10 cellular contexts compared by ENCODE assay signal in the genomic region with DNA sequence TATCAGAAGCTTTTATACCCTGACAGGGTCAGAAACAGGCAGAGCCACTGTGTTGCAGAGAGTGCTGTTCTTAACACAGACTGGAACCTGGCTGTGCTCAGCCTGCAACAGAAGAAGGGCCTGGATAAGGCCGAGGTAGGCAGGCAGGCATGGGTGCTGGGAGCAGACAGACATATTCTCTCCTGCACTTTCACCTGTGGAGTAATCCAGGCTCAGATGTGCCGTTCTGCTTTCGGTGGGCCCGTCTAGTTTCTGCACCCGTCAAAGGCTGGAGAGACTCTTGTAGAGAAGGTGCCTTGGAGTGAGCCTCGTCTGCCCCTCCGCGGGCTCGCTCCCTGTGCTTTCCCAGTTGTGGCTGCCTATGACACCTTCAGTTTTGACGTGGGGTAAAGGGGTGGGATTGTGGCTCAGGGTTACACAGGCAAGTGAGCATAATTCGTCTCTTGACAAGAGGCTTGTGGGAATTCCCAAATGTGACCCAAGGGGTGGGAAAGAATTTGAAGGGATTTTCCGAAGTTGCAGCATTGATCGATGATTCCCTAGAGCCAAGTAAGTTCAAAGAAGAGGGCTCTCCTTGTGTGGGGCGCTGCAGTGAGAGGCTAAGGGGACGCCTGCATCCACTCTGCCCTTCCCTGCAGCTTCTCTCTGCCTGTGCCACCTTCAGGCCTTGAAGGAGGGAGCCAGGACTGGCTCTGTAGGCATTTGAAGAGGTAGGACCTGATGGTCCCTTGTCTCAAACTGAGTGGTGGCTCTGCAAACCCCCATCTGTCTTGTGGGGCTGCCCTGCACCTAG. TPM values are rescaled to one million over a fixed set of nuclear protein-coding genes. Genes with fewer than 3 reads are reported as not detected.
DNase-seq lines count a peak whose midpoint lies in the region; ATAC-seq, FAIRE-seq and TF ChIP-seq lines count a peak whose summit lies in the region.
"Had no signal": no experiment of that assay in that cellular context is flagged by ENCODE, and none has a peak within 500 bp of the region (broad histone marks: within the 10 kb centered on the region; RNA-seq: fewer than 3 reads in every experiment).

No MANE protein-coding gene starts in this region.

- in situ Hi-C loops in IMR-90 (cut with MboI; ENCODE audit: low sequenced_read_pairs) (no loop called here), HepG2 (cut with HindIII; ENCODE audit: extremely low pct_ligation_motif_present, low pct_unique_long_range_greater_than_20kb) (no loop called here)

- no peak overlapping the region for H3K14ac ChIP-seq in IMR-90 (replicated peaks; ENCODE audit: low read depth, low read length)

- peaks cover 26% of the 10 kb centered on the region for H3K9me1 ChIP-seq in IMR-90 (ENCODE audit: insufficient read depth, low read length)

- TF ChIP-seq POLR2A in IMR-90 (IDR thresholded peaks at IDR 0.05; ENCODE audit: low read depth, low read length) = no peak
- no peak for TF ChIP-seq POLR2A in HepG2 (IDR thresholded peaks at IDR 0.05; ENCODE audit: insufficient read depth in 1 of 2, low read depth in 2 of 2, low read length in 2 of 2)
- TF ChIP-seq POLR2A in H54 (IDR thresholded peaks at IDR 0.05; ENCODE audit: low read depth, low read length) = no peak

- H3K27me3 Mint-ChIP-seq in effector memory CD8-positive, alpha-beta T cell = no peaks in the 10 kb centered on the region

- H3K9me3 ChIP-seq in IMR-90 (ENCODE audit: control insufficient read depth, insufficient read depth, low read length) = no peaks in the 10 kb centered on the region
- no peaks in the 10 kb centered on the region for H3K9me3 ChIP-seq in HepG2 (ENCODE audit: low read length)
- H3K9me3 ChIP-seq: Peyer's patch had no signal

- H3K4me1 ChIP-seq in IMR-90 (ENCODE audit: control insufficient read depth, insufficient read depth, low read length) = peaks cover 14% of the 10 kb centered on the region
- peaks cover 19% of the 10 kb centered on the region for H3K4me1 ChIP-seq in HepG2 (ENCODE audit: insufficient read depth, low read length)
- H3K4me1 ChIP-seq: Peyer's patch had no signal

- H3K27ac ChIP-seq in IMR-90 (ENCODE audit: insufficient read depth, low read length) (no peak overlapping the region), HepG2 (ENCODE audit: extremely low read length, insufficient read depth, low read length) (no peak overlapping the region)
- H3K27ac ChIP-seq: epithelial cell of prostate, VCaP had no signal

- H3K56ac ChIP-seq in IMR-90 (ENCODE audit: extremely low read depth, insufficient read depth, low read length) = no peak overlapping the region

- H3K36me3 ChIP-seq in IMR-90 (ENCODE audit: control insufficient read depth, insufficient read depth, low read length) = peaks cover 11% of the 10 kb centered on the region; the same call in 1 of the 2 replicates
- peaks cover 12 to 26% of the 10 kb centered on the region in 2 experiments; a peak in 4 of 5 replicates for H3K36me3 ChIP-seq in HepG2 (replicated peaks in 1 of 2; ENCODE audit: control insufficient read depth in 1 of 2, insufficient read depth in 2 of 2, low read length in 2 of 2)

- TF ChIP-seq EP300 in HepG2 (IDR thresholded peaks at IDR 0.05; ENCODE audit: low read depth in 2 of 2, low read length in 2 of 2) (no peak), HepG2 (CRISPR knock-in tag; IDR thresholded peaks at IDR 0.05; ENCODE audit: borderline replicate concordance) (no peak)

- H2AK5ac ChIP-seq in IMR-90 (ENCODE audit: low read depth, low read length) = no peak overlapping the region

- H3K4me3 ChIP-seq in IMR-90 (ENCODE audit: insufficient read depth, low read depth, low read length) (no peak overlapping the region), HepG2 (replicated peaks in 1 of 3; ENCODE audit: insufficient read depth in 1 of 3, low read depth in 2 of 3, low read length in 3 of 3) (no peak overlapping the region)
- H3K4me3 ChIP-seq: Peyer's patch had no signal

- H3K18ac ChIP-seq in IMR-90 (ENCODE audit: low read depth, low read length) = no peak overlapping the region

- peaks cover 3 to 11% of the 10 kb centered on the region in 2 donors for H3K4me1 Mint-ChIP-seq in effector memory CD8-positive, alpha-beta T cell (ENCODE audit: low read depth in 2 of 2)

- H4K8ac ChIP-seq in IMR-90 (ENCODE audit: low read depth in 2 of 2, low read length in 2 of 2) = no peak overlapping the region

- peaks cover 20% of the 10 kb centered on the region for H3K36me3 Mint-ChIP-seq in effector memory CD8-positive, alpha-beta T cell (ENCODE audit: insufficient read depth)

- ATAC-seq in IMR-90 (ENCODE audit: low read depth) = no peak
- ATAC-seq in effector memory CD8-positive, alpha-beta T cell (replicated peaks) = no peak
- peak; percentile 21 for ATAC-seq in omental fat pad (ENCODE audit: low FRiP score)
- ATAC-seq in HG02798 (IDR thresholded peaks at IDR 0.05; ENCODE audit: poor library complexity, unreplicated experiment) = no peak
- no peak for ATAC-seq in HepG2

- H3K4me3 Mint-ChIP-seq in effector memory CD8-positive, alpha-beta T cell = no peak overlapping the region

- H2BK20ac ChIP-seq in IMR-90 (ENCODE audit: low read depth, low read length) = no peak overlapping the region

- TF ChIP-seq RAD21 in IMR-90 (IDR thresholded peaks at IDR 0.05; ENCODE audit: low read length) = no peak
- TF ChIP-seq RAD21 in HepG2 (CRISPR knock-in tag; IDR thresholded peaks at IDR 0.05) = no peak

- H2BK15ac ChIP-seq in IMR-90 (ENCODE audit: low read depth, low read length) = no peak overlapping the region

- no peaks in the 10 kb centered on the region for H3K79me2 ChIP-seq in HepG2 (ENCODE audit: insufficient read depth, low read length)

- 67% methylated on average over 3 of the region's 15 CpGs; no CpG with 5 or more reads in 1 of the 2 experiments for WGBS in IMR-90 (ENCODE audit: extremely low coverage in 2 of 2, insufficient read length in 1 of 2), 2 experiments
- WGBS in HepG2 (ENCODE audit: low lambda C conversion rate) = 94% methylated on average over 11 of the region's 15 CpGs

- H4K20me1 ChIP-seq in IMR-90 (ENCODE audit: insufficient read depth, low read length) = peaks cover 4% of the 10 kb centered on the region; the same call in 1 of the 2 replicates
- no peaks in the 10 kb centered on the region for H4K20me1 ChIP-seq in HepG2 (ENCODE audit: insufficient read depth, low read length)

- intact Hi-C loops in IMR-90 (cut with micrococcal nuclease) = no loop called here
- intact Hi-C loops in HepG2 (cut with micrococcal nuclease; ENCODE audit: unreplicated experiment) = no loop called here

- H2AFZ ChIP-seq in IMR-90 (replicated peaks; ENCODE audit: low read length, poor library complexity) (no peak overlapping the region), HepG2 (ENCODE audit: low read length) (no peak overlapping the region)

- DNase-seq in IMR-90 (peak; percentile 73), omental fat pad (ENCODE audit: low spot score) (no peak), HepG2 (ENCODE audit: low spot score) (no peak), H54 (ENCODE audit: insufficient read length, low spot score) (no peak)
- no peak for DNase-seq in effector memory CD8-positive, alpha-beta T cell

- no peak overlapping the region; the same call in 1 of the 2 replicates for H2BK120ac ChIP-seq in IMR-90 (ENCODE audit: low read depth, low read length)

- dilution Hi-C loops in IMR-90 (cut with HindIII; ENCODE audit: low sequenced_read_pairs, unreplicated experiment) = no loop called here

- H3K23ac ChIP-seq in IMR-90 (ENCODE audit: low read depth, low read length) = no peak overlapping the region

- H3K4ac ChIP-seq in IMR-90 (ENCODE audit: low read depth, low read length) = no peak overlapping the region

- H4K5ac ChIP-seq in IMR-90 (ENCODE audit: low read depth, low read length) = no peak overlapping the region

- H2AK9ac ChIP-seq in IMR-90 (replicated peaks; ENCODE audit: low read depth, low read length, poor library complexity) = no peak overlapping the region

- FAIRE-seq in HepG2 (lab: Jason Lieb, UNC) (no peak), H54 (lab: Jason Lieb, UNC) (no peak)
- FAIRE-seq: bronchial epithelial cell had no signal

- H3K4me2 ChIP-seq in IMR-90 (ENCODE audit: low read depth, low read length) (no peak overlapping the region), HepG2 (ENCODE audit: low read depth, low read length) (no peak overlapping the region)

- no peak overlapping the region for H4K91ac ChIP-seq in IMR-90 (ENCODE audit: insufficient read depth, low read depth, low read length)

- BruUV-seq in IMR-90 (replicated peaks; lab: Mats Ljungman, UMichigan) = no TSS peak
- BruUV-seq in HepG2 (replicated peaks; lab: Mats Ljungman, UMichigan) = no TSS peak

- TF ChIP-seq CTCF in IMR-90 (conservative IDR thresholded peaks at IDR 0.05; ENCODE audit: low read depth, low read length) (no peak), omental fat pad (IDR thresholded peaks at IDR 0.05) (no peak), HepG2 (CRISPR knock-in tag; IDR thresholded peaks at IDR 0.05) (no peak)

- H3K9ac ChIP-seq in IMR-90 (ENCODE audit: low read depth, low read length) (no peak overlapping the region), HepG2 (ENCODE audit: insufficient read depth, low read depth, low read length) (no peak overlapping the region)

- H3K79me1 ChIP-seq in IMR-90 (ENCODE audit: low read depth in 1 of 2, low read length in 2 of 2) = peaks cover 0 to 13% of the 10 kb centered on the region in 2 experiments; a peak in 1 of 4 replicates

- H3K27me3 ChIP-seq in IMR-90 (ENCODE audit: control insufficient read depth, insufficient read depth, low read length) (no peaks in the 10 kb centered on the region), HepG2 (ENCODE audit: control insufficient read depth in 1 of 2, insufficient read depth in 2 of 2, low read length in 2 of 2) (no peaks in the 10 kb centered on the region)
- H3K27me3 ChIP-seq: Peyer's patch had no signal

- no peak overlapping the region for H2BK5ac ChIP-seq in IMR-90 (ENCODE audit: low read depth, low read length, poor library complexity, severe bottlenecking)

- POLR2A ChIA-PET in IMR-90 (lab: Charles Lee; ENCODE audit: unreplicated experiment) (no interaction called here), HepG2 (lab: Yijun Ruan, JAX) (no interaction called here)

- H3K9me3 Mint-ChIP-seq in effector memory CD8-positive, alpha-beta T cell = no peaks in the 10 kb centered on the region

- H3K27ac Mint-ChIP-seq in effector memory CD8-positive, alpha-beta T cell = peak overlapping the region; percentile 56 to 73

- CTCF ChIA-PET in IMR-90 (lab: Yijun Ruan, JAX) (no interaction called here), HepG2 (lab: Yijun Ruan, JAX; ENCODE audit: low intra/inter-chr PET ratio, low total read pairs) (no interaction called here)

RNA-seq across cellular contexts. Expression of gene ST3GAL4, which starts 16.2 kb away (rescaled TPM):
- total RNA-seq in IMR-90 (2012; rRNA removed) = 12.5 and 17.0 TPM in 2 replicates
- 18.3 and 19.7 TPM in 2 replicates for polyA plus RNA-seq in IMR-90 (2012; rRNA removed)
- polyA plus RNA-seq in IMR-90 (2012; cell fraction: cytosol; rRNA removed) = 19.6 and 25.9 TPM in 2 replicates
- polyA plus RNA-seq in IMR-90 (2012; cell fraction: nucleus; rRNA removed; ENCODE audit: low replicate concordance) = 12.5 and 20.7 TPM in 2 replicates
- 10 to 100 TPM; 13.2 to 59.3 (median 41.9) TPM for total RNA-seq in omental fat pad
- 7.4 and 13.3 TPM in 2 replicates for total RNA-seq in HepG2 (2016; rRNA removed; fragmentation: Illumina TruSeq; extraction: Trizol)
- total RNA-seq in HepG2 (2016; cell fraction: cytosol; rRNA removed; fragmentation: Illumina TruSeq; extraction: Trizol; ENCODE audit: low read depth) = 26.0 and 28.4 TPM in 2 replicates
- 6.5 and 14.0 TPM in 2 replicates for total RNA-seq in HepG2 (2016; cell fraction: insoluble cytoplasmic fraction; rRNA removed; fragmentation: Illumina TruSeq; extraction: Trizol)
- total RNA-seq in HepG2 (2016; cell fraction: membrane; rRNA removed; fragmentation: Illumina TruSeq; extraction: Trizol) = 29.9 and 31.6 TPM in 2 replicates
- 10.2 and 12.2 TPM in 2 replicates for total RNA-seq in HepG2 (2016; cell fraction: nucleus; rRNA removed; fragmentation: Illumina TruSeq; extraction: Trizol)
- 9.1 and 12.5 TPM in 2 replicates for polyA plus RNA-seq in HepG2 (2011; rRNA removed)
- polyA plus RNA-seq in HepG2 (2011; cell fraction: cytosol; rRNA removed) = 8.8 and 9.2 TPM in 2 replicates
- 15.0 and 15.5 TPM in 2 replicates for polyA plus RNA-seq in HepG2 (2011; cell fraction: nucleus; rRNA removed)
- 7.8 and 8.2 TPM in 2 replicates for polyA plus RNA-seq in HepG2 (2012)
- polyA plus RNA-seq in HepG2 (2016; cell fraction: cytosol; fragmentation: Illumina TruSeq; extraction: Trizol; ENCODE audit: low read depth) = 22.6 and 26.2 TPM in 2 replicates
- polyA plus RNA-seq in HepG2 (2016; cell fraction: insoluble cytoplasmic fraction; fragmentation: Illumina TruSeq; extraction: Trizol; ENCODE audit: low read depth) = 7.6 and 9.2 TPM in 2 replicates
- 26.9 and 30.2 TPM in 2 replicates for polyA plus RNA-seq in HepG2 (2016; cell fraction: membrane; fragmentation: Illumina TruSeq; extraction: Trizol; ENCODE audit: low read depth)
- 24.7 and 27.7 TPM in 2 replicates for polyA plus RNA-seq in HepG2 (2016; cell fraction: nucleus; fragmentation: Illumina TruSeq; extraction: Trizol; ENCODE audit: insufficient read depth, low read depth)
- polyA minus RNA-seq in HepG2 (2011; rRNA and poly(A)+ RNA removed; ENCODE audit: low replicate concordance) = 17.0 and 116 TPM in 2 replicates
- polyA minus RNA-seq in HepG2 (2011; cell fraction: cytosol; rRNA and poly(A)+ RNA removed) = 3.8 and 4.3 TPM in 2 replicates
- polyA minus RNA-seq in HepG2 (2011; cell fraction: nucleus; rRNA and poly(A)+ RNA removed) = 5.8 and 7.1 TPM in 2 replicates

RNA-seq across cellular contexts. Expression of gene DCPS, which starts 35.4 kb away (rescaled TPM):
- 18.6 and 19.7 TPM in 2 replicates for total RNA-seq in IMR-90 (2012; rRNA removed)
- polyA plus RNA-seq in IMR-90 (2012; rRNA removed) = 34.8 and 35.0 TPM in 2 replicates
- polyA plus RNA-seq in IMR-90 (2012; cell fraction: cytosol; rRNA removed) = 26.7 and 31.4 TPM in 2 replicates
- polyA plus RNA-seq in IMR-90 (2012; cell fraction: nucleus; rRNA removed; ENCODE audit: low replicate concordance) = 12.2 and 12.5 TPM in 2 replicates
- total RNA-seq in omental fat pad = 10 to 100 TPM in 2 of 4 donors, 1 to 10 TPM in 2; 8.0 to 12.4 (median 9.9) TPM
- total RNA-seq in HepG2 (2016; rRNA removed; fragmentation: Illumina TruSeq; extraction: Trizol) = 21.9 and 24.1 TPM in 2 replicates
- total RNA-seq in HepG2 (2016; cell fraction: cytosol; rRNA removed; fragmentation: Illumina TruSeq; extraction: Trizol; ENCODE audit: low read depth) = 4.3 and 4.6 TPM in 2 replicates
- total RNA-seq in HepG2 (2016; cell fraction: insoluble cytoplasmic fraction; rRNA removed; fragmentation: Illumina TruSeq; extraction: Trizol) = 20.7 and 23.2 TPM in 2 replicates
- 6.0 and 8.2 TPM in 2 replicates for total RNA-seq in HepG2 (2016; cell fraction: membrane; rRNA removed; fragmentation: Illumina TruSeq; extraction: Trizol)
- total RNA-seq in HepG2 (2016; cell fraction: nucleus; rRNA removed; fragmentation: Illumina TruSeq; extraction: Trizol) = 10.8 and 11.7 TPM in 2 replicates
- 20.7 and 22.5 TPM in 2 replicates for polyA plus RNA-seq in HepG2 (2011; rRNA removed)
- polyA plus RNA-seq in HepG2 (2011; cell fraction: cytosol; rRNA removed) = 25.0 and 33.9 TPM in 2 replicates
- polyA plus RNA-seq in HepG2 (2011; cell fraction: nucleus; rRNA removed) = 11.1 and 11.9 TPM in 2 replicates
- 12.9 and 13.5 TPM in 2 replicates for polyA plus RNA-seq in HepG2 (2012)
- 4.1 and 4.3 TPM in 2 replicates for polyA plus RNA-seq in HepG2 (2016; cell fraction: cytosol; fragmentation: Illumina TruSeq; extraction: Trizol; ENCODE audit: low read depth)
- polyA plus RNA-seq in HepG2 (2016; cell fraction: insoluble cytoplasmic fraction; fragmentation: Illumina TruSeq; extraction: Trizol; ENCODE audit: low read depth) = 29.3 and 35.5 TPM in 2 replicates
- 5.8 and 6.4 TPM in 2 replicates for polyA plus RNA-seq in HepG2 (2016; cell fraction: membrane; fragmentation: Illumina TruSeq; extraction: Trizol; ENCODE audit: low read depth)
- 15.1 and 15.2 TPM in 2 replicates for polyA plus RNA-seq in HepG2 (2016; cell fraction: nucleus; fragmentation: Illumina TruSeq; extraction: Trizol; ENCODE audit: insufficient read depth, low read depth)
- polyA minus RNA-seq in HepG2 (2011; rRNA and poly(A)+ RNA removed; ENCODE audit: low replicate concordance) = 16.9 and 47.3 TPM in 2 replicates
- 5.5 and 10.6 TPM in 2 replicates for polyA minus RNA-seq in HepG2 (2011; cell fraction: cytosol; rRNA and poly(A)+ RNA removed)
- polyA minus RNA-seq in HepG2 (2011; cell fraction: nucleus; rRNA and poly(A)+ RNA removed) = 7.1 and 7.6 TPM in 2 replicates

RNA-seq across cellular contexts. Expression of gene TIRAP, which starts 56.4 kb away (rescaled TPM):
- total RNA-seq in IMR-90 (2012; rRNA removed) (3.0 and 3.6 TPM in 2 replicates), omental fat pad (10 to 100 TPM in 1 of 4 donors, 1 to 10 TPM in 3; 6.0 to 17.0 (median 8.5) TPM), HepG2 (2016; rRNA removed; fragmentation: Illumina TruSeq; extraction: Trizol) (5.4 and 6.2 TPM in 2 replicates)
- polyA plus RNA-seq in IMR-90 (2012; rRNA removed) (6.4 and 7.4 TPM in 2 replicates), HepG2 (2011; rRNA removed) (5.7 and 7.0 TPM in 2 replicates)
- 4.4 and 5.8 TPM in 2 replicates for polyA plus RNA-seq in IMR-90 (2012; cell fraction: cytosol; rRNA removed)
- 5.1 and 8.0 TPM in 2 replicates for polyA plus RNA-seq in IMR-90 (2012; cell fraction: nucleus; rRNA removed; ENCODE audit: low replicate concordance)
- 1.8 and 1.9 TPM in 2 replicates for total RNA-seq in HepG2 (2016; cell fraction: cytosol; rRNA removed; fragmentation: Illumina TruSeq; extraction: Trizol; ENCODE audit: low read depth)
- 5.5 and 5.6 TPM in 2 replicates for total RNA-seq in HepG2 (2016; cell fraction: insoluble cytoplasmic fraction; rRNA removed; fragmentation: Illumina TruSeq; extraction: Trizol)
- 4.3 TPM in 2 replicates for total RNA-seq in HepG2 (2016; cell fraction: membrane; rRNA removed; fragmentation: Illumina TruSeq; extraction: Trizol)
- 4.4 and 5.5 TPM in 2 replicates for total RNA-seq in HepG2 (2016; cell fraction: nucleus; rRNA removed; fragmentation: Illumina TruSeq; extraction: Trizol)
- polyA plus RNA-seq in HepG2 (2011; cell fraction: cytosol; rRNA removed) = 4.5 and 5.2 TPM in 2 replicates
- 9.1 and 10.8 TPM in 2 replicates for polyA plus RNA-seq in HepG2 (2011; cell fraction: nucleus; rRNA removed)
- 4.6 and 5.5 TPM in 2 replicates for polyA plus RNA-seq in HepG2 (2012)
- 1.6 and 1.8 TPM in 2 replicates for polyA plus RNA-seq in HepG2 (2016; cell fraction: cytosol; fragmentation: Illumina TruSeq; extraction: Trizol; ENCODE audit: low read depth)
- polyA plus RNA-seq in HepG2 (2016; cell fraction: insoluble cytoplasmic fraction; fragmentation: Illumina TruSeq; extraction: Trizol; ENCODE audit: low read depth) = 6.8 and 8.2 TPM in 2 replicates
- 3.3 and 3.8 TPM in 2 replicates for polyA plus RNA-seq in HepG2 (2016; cell fraction: membrane; fragmentation: Illumina TruSeq; extraction: Trizol; ENCODE audit: low read depth)
- 9.4 and 9.9 TPM in 2 replicates for polyA plus RNA-seq in HepG2 (2016; cell fraction: nucleus; fragmentation: Illumina TruSeq; extraction: Trizol; ENCODE audit: insufficient read depth, low read depth)
- 14.2 and 15.0 TPM in 2 replicates for polyA minus RNA-seq in HepG2 (2011; rRNA and poly(A)+ RNA removed; ENCODE audit: low replicate concordance)
- 6.2 and 6.8 TPM in 2 replicates for polyA minus RNA-seq in HepG2 (2011; cell fraction: cytosol; rRNA and poly(A)+ RNA removed)
- 5.8 and 10.1 TPM in 2 replicates for polyA minus RNA-seq in HepG2 (2011; cell fraction: nucleus; rRNA and poly(A)+ RNA removed)
